In genomic region chr1:50967416-50968020, GRCh38 we compare ENCODE assay signal across 8 cellular contexts. TPM values are rescaled to one million over a fixed set of nuclear protein-coding genes. Genes with fewer than 3 reads are reported as not detected.
DNase-seq lines count a peak whose midpoint lies in the region; ATAC-seq, FAIRE-seq and TF ChIP-seq lines count a peak whose summit lies in the region.

No MANE protein-coding gene starts in this region.

- DNase-seq in A549 (ENCODE audit: low read depth in 1 of 2, low spot score in 1 of 2) = no peak
- no peak for DNase-seq in Panc1 (ENCODE audit: low read depth, low spot score)
- no peak for DNase-seq in epithelial cell of esophagus (ENCODE audit: low read depth)
- no peak for DNase-seq in pancreas
- DNase-seq in ecto neural progenitor cell (ENCODE audit: low spot score) = no peak

- BruUV-seq in Panc1 (replicated peaks; lab: Mats Ljungman, UMichigan) = TSS peak; percentile 91

- no peak for TF ChIP-seq EP300 in A549 (IDR thresholded peaks at IDR 0.05)

- no peak for TF ChIP-seq POLR2A in A549 (IDR thresholded peaks at IDR 0.05; ENCODE audit: low read length)

- TF ChIP-seq RAD21 in A549 (conservative IDR thresholded peaks at IDR 0.05 in 1 of 2, IDR thresholded peaks at IDR 0.05 in 1 of 2) = no peak

- in situ Hi-C loops in Panc1 (cut with HindIII; ENCODE audit: low pct_unique_long_range_greater_than_20kb, low sequenced_read_pairs) = no loop called here

- intact Hi-C loops in Panc1 (cut with micrococcal nuclease; ENCODE audit: unreplicated experiment) = loop anchor here (5.0 kb wide), 1 partner anchor 95 kb away; no protein-coding TSS in a partner anchor
- intact Hi-C loops in pancreas (cut with DNase I) = no loop called here

- H3K9ac ChIP-seq in ES-I3 (ENCODE audit: low read depth, low read length) = peak overlapping the region; percentile 90; the same call in 1 of the 2 replicates

- H3K4me2 ChIP-seq in A549 = peak overlapping the region; percentile 84

- H3K9me3 ChIP-seq in A549 (no peaks in the 10 kb centered on the region), ES-I3 (ENCODE audit: control insufficient read depth, insufficient read depth, low read length) (no peaks in the 10 kb centered on the region), Panc1 (ENCODE audit: control insufficient read depth, insufficient read depth, low read depth, low read length) (no peaks in the 10 kb centered on the region), pancreas (no peaks in the 10 kb centered on the region)

- ATAC-seq in A549 = no peak
- ATAC-seq in Panc1 = no peak
- ATAC-seq in pancreas = no peak
- ATAC-seq in HG03521 (IDR thresholded peaks at IDR 0.05; ENCODE audit: unreplicated experiment) = no peak
- no peak for ATAC-seq in GM19452 (IDR thresholded peaks at IDR 0.05; ENCODE audit: unreplicated experiment)

- H3K27me3 ChIP-seq in Panc1 (ENCODE audit: control insufficient read depth, insufficient read depth, low read length) = no peaks in the 10 kb centered on the region
- no peaks in the 10 kb centered on the region for H3K27me3 ChIP-seq in pancreas

- POLR2A ChIA-PET in A549 (lab: Yijun Ruan, JAX) (interaction anchor here (1.2 to 3.2 kb wide), 3 partner anchors 8 to 38 kb away, joined by 6 to 29 read pairs (median 15); partner anchors contain the start of gene FAF1), Panc1 (lab: Charles Lee) (interaction anchor here (0.8 kb wide), 1 partner anchor 11 kb away, joined by 3 read pairs; no protein-coding TSS in a partner anchor)

- WGBS in A549 (ENCODE audit: missing lambda C conversion rate) = 4% methylated on average over 8 of the region's 8 CpGs
- 32 to 35% methylated on average over 8 of the region's 8 CpGs for WGBS in pancreas, 2 donors

- TF ChIP-seq CTCF in A549 (IDR thresholded peaks at IDR 0.05) (no peak), Panc1 (IDR thresholded peaks at IDR 0.05) (no peak), epithelial cell of esophagus (IDR thresholded peaks at IDR 0.05; ENCODE audit: insufficient read depth, low read depth, low read length, missing control alignments) (no peak), pancreas (IDR thresholded peaks at IDR 0.05) (no peak)

- peaks cover 8% of the 10 kb centered on the region; the same call in 2 of the 3 replicates for H3K4me1 ChIP-seq in A549
- H3K4me1 ChIP-seq in ES-I3 (ENCODE audit: insufficient read depth, low read length) = 0 out of 2 replicates have a peak, but pooled peaks cover 6% of the 10 kb centered on the region
- peaks cover 4% of the 10 kb centered on the region; the same call in 1 of the 2 replicates for H3K4me1 ChIP-seq in Panc1 (ENCODE audit: control insufficient read depth, insufficient read depth, low read length)
- H3K4me1 ChIP-seq in pancreas = peaks cover 10 to 19% (median 16%) of the 10 kb centered on the region in 3 donors

- H3K36me3 ChIP-seq in ES-I3 (ENCODE audit: insufficient read depth, low read length) = no peaks in the 10 kb centered on the region
- H3K36me3 ChIP-seq in Panc1 (ENCODE audit: control insufficient read depth, insufficient read depth, low read length) = no peaks in the 10 kb centered on the region; the same call in none of the 2 replicates
- H3K36me3 ChIP-seq in pancreas = no peaks in the 10 kb centered on the region

- peak overlapping the region; percentile 90 for H3K4me3 ChIP-seq in A549
- peak overlapping the region; percentile 74 to 95 for H3K4me3 ChIP-seq in Panc1 (ENCODE audit: low read depth in 2 of 2, low read length in 2 of 2)
- H3K4me3 ChIP-seq in epithelial cell of esophagus (ENCODE audit: low read length) = peak overlapping the region; percentile 80
- peak overlapping the region; percentile 68 to 85 (median 83) for H3K4me3 ChIP-seq in pancreas

- CTCF ChIA-PET in A549 (lab: Yijun Ruan, JAX) = interaction anchor here (1.3 to 1.9 kb wide), 2 partner anchors 9 kb away, joined by 4 to 6 read pairs; no protein-coding TSS in a partner anchor
- CTCF ChIA-PET in Panc1 (lab: Charles Lee) = no interaction called here

- peak overlapping the region; percentile 99 for H3K27ac ChIP-seq in A549
- H3K27ac ChIP-seq in Panc1 (ENCODE audit: low read length) = peak overlapping the region; percentile 94
- peak overlapping the region; percentile 97 to 100 (median 98) for H3K27ac ChIP-seq in pancreas

- FAIRE-seq in A549 (lab: Jason Lieb, UNC) (no peak), pancreas (lab: Jason Lieb, UNC) (no peak)

TF ChIP-seq in A549, 52 proteins besides CTCF, POLR2A, EP300 and RAD21:
- TF ChIP-seq RFX5 (IDR thresholded peaks at IDR 0.05) (no peak), RCOR1 (IDR thresholded peaks at IDR 0.05; ENCODE audit: low read depth, low read length) (no peak), NFE2L2 (conservative IDR thresholded peaks at IDR 0.05; ENCODE audit: low read length) (no peak), ZFP36 (IDR thresholded peaks at IDR 0.05; ENCODE audit: borderline replicate concordance, partially characterized antibody) (no peak), ZSCAN20 (CRISPR knock-in tag; IDR thresholded peaks at IDR 0.05) (no peak)
- TF ChIP-seq, protein P1, sequence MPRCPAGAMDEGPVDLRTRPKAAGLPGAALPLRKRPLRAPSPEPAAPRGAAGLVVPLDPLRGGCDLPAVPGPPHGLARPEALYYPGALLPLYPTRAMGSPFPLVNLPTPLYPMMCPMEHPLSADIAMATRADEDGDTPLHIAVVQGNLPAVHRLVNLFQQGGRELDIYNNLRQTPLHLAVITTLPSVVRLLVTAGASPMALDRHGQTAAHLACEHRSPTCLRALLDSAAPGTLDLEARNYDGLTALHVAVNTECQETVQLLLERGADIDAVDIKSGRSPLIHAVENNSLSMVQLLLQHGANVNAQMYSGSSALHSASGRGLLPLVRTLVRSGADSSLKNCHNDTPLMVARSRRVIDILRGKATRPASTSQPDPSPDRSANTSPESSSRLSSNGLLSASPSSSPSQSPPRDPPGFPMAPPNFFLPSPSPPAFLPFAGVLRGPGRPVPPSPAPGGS (IDR thresholded peaks at IDR 0.05) = no peak

RNA-seq across cellular contexts. Expression of gene CDKN2C, which starts 2.5 kb away (rescaled TPM):
- polyA plus RNA-seq in A549 (2011; rRNA removed) (9.9 and 13.0 TPM in 2 replicates), A549 (2017; fragmentation: RNase III; extraction: RNeasy Plus Mini Kit Qiagen cat#74134 plus additional on column Dnase treatment) (14.7 to 17.7 TPM (median 16.8 TPM) in 3 replicates), pancreas (1 to 10 TPM; 7.4 to 8.1 TPM)
- polyA plus RNA-seq in A549 (2012; cell fraction: cytosol; rRNA removed) = 12.1 and 13.5 TPM in 2 replicates
- polyA plus RNA-seq in A549 (2012; cell fraction: nucleus; rRNA removed) = 8.8 and 10.3 TPM in 2 replicates
- 7.4 and 8.0 TPM in 2 replicates for polyA minus RNA-seq in A549 (2011; rRNA and poly(A)+ RNA removed)
- total RNA-seq in Panc1 (2021; ENCODE audit: unreplicated experiment) (50.4 TPM), pancreas (10 to 100 TPM in 2 of 6 donors, 1 to 10 TPM in 4; 4.3 to 11.5 (median 8.4) TPM)
- 32.4 TPM for polyA plus RNA-seq in Panc1 (2012; ENCODE audit: insufficient read length)

RNA-seq across cellular contexts. Expression of gene FAF1, which starts 7.5 kb away (rescaled TPM):
- polyA plus RNA-seq in A549 (2011; rRNA removed) (46.2 and 57.5 TPM in 2 replicates), A549 (2017; fragmentation: RNase III; extraction: RNeasy Plus Mini Kit Qiagen cat#74134 plus additional on column Dnase treatment) (29.9 to 31.7 TPM (median 31.2 TPM) in 3 replicates), pancreas (10 to 100 TPM; 13.9 to 23.4 TPM)
- 4.5 and 5.3 TPM in 2 replicates for polyA plus RNA-seq in A549 (2012; cell fraction: cytosol; rRNA removed)
- 1.5 and 5.1 TPM in 2 replicates for polyA plus RNA-seq in A549 (2012; cell fraction: nucleus; rRNA removed)
- 32.2 and 41.3 TPM in 2 replicates for polyA minus RNA-seq in A549 (2011; rRNA and poly(A)+ RNA removed)
- total RNA-seq in Panc1 (2021; ENCODE audit: unreplicated experiment) (101 TPM), pancreas (10 to 100 TPM; 30.0 to 46.6 (median 38.1) TPM)
- polyA plus RNA-seq in Panc1 (2012; ENCODE audit: insufficient read length) = 39.7 TPM
